25 cellular contexts compared by ENCODE assay signal in the genomic region with DNA sequence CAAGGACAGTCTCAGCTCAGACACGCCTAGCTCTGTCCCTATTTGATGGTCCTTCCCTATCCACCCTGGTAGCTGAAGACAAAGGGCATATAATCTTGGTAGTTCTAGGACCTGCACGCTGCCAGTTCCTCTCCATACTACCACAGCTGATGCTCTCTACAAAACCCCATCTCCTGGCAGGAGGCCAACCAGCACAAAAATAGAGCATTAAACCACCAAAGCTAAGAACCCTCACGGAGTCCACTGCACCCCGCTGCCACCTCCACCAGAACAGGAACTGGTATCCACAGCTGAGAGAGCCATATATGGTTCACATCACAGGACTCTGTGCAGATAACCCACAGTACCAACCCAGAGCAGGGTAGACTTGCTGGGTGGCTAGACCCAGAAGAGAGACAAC.
"Had no signal": no experiment of that assay in that cellular context is flagged by ENCODE, and none has a peak within 500 bp of the region (broad histone marks: within the 10 kb centered on the region; RNA-seq: fewer than 3 reads in every experiment).

No MANE protein-coding gene starts in this region.

- H3K9me3 ChIP-seq: body of pancreas had no signal

- DNase-seq: activated B cell treated with CpG ODN at 0.5 μM for 24 hours; activated CD4-positive, alpha-beta T cell treated with anti-CD3 and anti-CD28 coated beads for 1 hour; activated CD4-positive, alpha-beta T cell treated with anti-CD3 and anti-CD28 coated beads, Interleukin-2, amount 10 ng/mL, durations not matched to agents 24 days and 14 days; activated CD4-positive, alpha-beta T cell treated with anti-CD3 and anti-CD28 coated beads, Interleukin-2, amount 50 U/mL, for 48 hours; activated CD8-positive, alpha-beta memory T cell treated with anti-CD3 and anti-CD28 coated beads for 24 hours; activated effector memory CD4-positive, alpha-beta T cell treated with anti-CD3 and anti-CD28 coated beads, Interleukin-2, amount 50 U/mL, for 16 hours; activated naive CD4-positive, alpha-beta T cell treated with Interleukin-2 at 50 U/mL for 16 hours; activated naive CD8-positive, alpha-beta T cell treated with anti-CD3 and anti-CD28 coated beads, Interleukin-2, amount 50 U/mL, for 24 hours; activated T-cell treated with anti-CD3 and anti-CD28 coated beads, Interleukin-2, amount 50 U/mL, for 4 hours; amniotic stem cell; body of pancreas; central memory CD4-positive, alpha-beta T cell; KG1; NCI-H1105 treated with DMSO at 0.1 percent for 48 hours; NCI-H1436 treated with DMSO at 0.1 percent for 48 hours; NCI-H187; NCI-H2081; NCI-H524; NCI-H774; PC-3; SHP77 treated with DMSO at 0.1 percent for 48 hours; T-helper 17 cell; T-helper 9 cell had no signal

- H3K27me3 ChIP-seq: ascending aorta, body of pancreas had no signal

- H3K4me1 ChIP-seq: ascending aorta, body of pancreas had no signal

- H3K27ac ChIP-seq: ascending aorta, body of pancreas had no signal

- H3K36me3 ChIP-seq: ascending aorta had no signal

- ATAC-seq: activated naive CD4-positive, alpha-beta T cell treated with anti-CD3 and anti-CD28 coated beads, Interleukin-2, amount 50 U/mL, for 72 hours; activated naive CD8-positive, alpha-beta T cell treated with anti-CD3 and anti-CD28 coated beads, Interleukin-2, amount 50 U/mL, for 24 hours; activated T-cell treated with anti-CD3 and anti-CD28 coated beads, Interleukin-2, amount 50 U/mL, for 4 hours; body of pancreas; PC-3; T-helper 17 cell had no signal

- H3K4me3 ChIP-seq: ascending aorta, body of pancreas had no signal
